Comparison of ENCODE assay signal across 8 cellular contexts in the genomic region with DNA sequence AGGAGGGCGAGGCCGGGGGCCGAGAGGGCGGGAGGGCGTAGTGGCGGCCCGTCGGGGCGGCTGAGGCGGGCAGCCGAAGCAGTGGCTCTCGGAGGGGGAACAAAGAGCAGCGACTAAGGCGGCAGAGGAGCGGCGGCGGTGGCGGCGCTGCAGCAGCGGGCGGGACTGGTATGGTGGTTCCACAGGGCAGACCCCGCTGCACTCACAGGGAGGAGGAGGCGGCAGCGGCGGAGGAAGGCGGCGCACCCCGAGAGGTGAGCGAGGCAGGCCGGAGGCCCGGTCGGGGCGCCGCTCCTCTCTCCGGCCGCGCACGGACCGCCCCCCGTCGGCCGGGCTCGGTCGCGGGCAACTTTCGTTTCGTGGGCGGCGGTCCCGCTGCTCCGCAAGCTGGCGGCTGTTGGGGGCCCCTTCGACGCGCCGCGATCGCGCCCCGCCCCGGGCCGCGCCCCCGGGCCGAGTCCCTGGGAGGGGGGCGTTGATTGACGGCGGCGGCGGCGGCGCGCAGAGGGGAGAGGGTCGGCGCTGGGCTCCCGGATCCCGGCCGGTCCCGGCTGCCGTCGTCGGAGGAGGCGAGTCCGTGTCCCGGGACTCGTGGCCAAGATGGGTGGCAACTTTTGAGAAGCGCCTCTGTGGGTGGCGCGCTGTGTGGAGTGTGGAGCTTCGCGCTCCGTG. TPM values are rescaled to one million over a fixed set of nuclear protein-coding genes. Genes with fewer than 3 reads are reported as not detected.
DNase-seq lines count a peak whose midpoint lies in the region; ATAC-seq, FAIRE-seq and TF ChIP-seq lines count a peak whose summit lies in the region.

No MANE protein-coding gene starts in this region.

- H3K27me3 ChIP-seq in PC-3 (ENCODE audit: low read length), result no peaks in the 10 kb centered on the region

- peak overlapping the region; percentile 92 for H3K27ac Mint-ChIP-seq in activated naive CD8-positive, alpha-beta T cell treated with anti-CD3 and anti-CD28 coated beads for 36 hours

- peak; percentile 4 for DNase-seq in NCI-H510A treated with DMSO at 0.1 percent for 48 hours (lab: John Stamatoyannopoulos, UW)
- no peak for DNase-seq in NCI-H510A (lab: John Stamatoyannopoulos, UW)
- no peak for DNase-seq in PC-3
- DNase-seq in activated naive CD8-positive, alpha-beta T cell treated with anti-CD3 and anti-CD28 coated beads for 36 hours, result peak; percentile 68
- peak; percentile 55 for DNase-seq in left cardiac atrium
- DNase-seq in posterior cingulate gyrus, result peak in 9 of 10 donors; percentile 23 to 88 (median 43)
- peak; percentile 45 for DNase-seq in urothelium cell line (ENCODE audit: low spot score)

- H3K27me3 Mint-ChIP-seq in activated naive CD8-positive, alpha-beta T cell treated with anti-CD3 and anti-CD28 coated beads for 36 hours, result no peaks in the 10 kb centered on the region

- ATAC-seq in HG02763 (IDR thresholded peaks at IDR 0.05; ENCODE audit: unreplicated experiment), result peak; percentile 29
- peak; percentile 19 for ATAC-seq in PC-3
- ATAC-seq in left cardiac atrium, result peak; percentile 43 to 55

- no TSS peak for BruUV-seq in PC-3 (replicated peaks; lab: Mats Ljungman, UMichigan)

- H3K27ac ChIP-seq in PC-3 (ENCODE audit: low read length), result peak overlapping the region; percentile 32; the same call in 1 of the 2 replicates

- FAIRE-seq in urothelium cell line (lab: Jason Lieb, UNC), result no peak

- CTCF ChIA-PET in PC-3 (lab: Charles Lee), result no interaction called here

- peak overlapping the region; percentile 87 for H3K4me3 ChIP-seq in PC-3 (ENCODE audit: low read length)

- H3K4me2 ChIP-seq in PC-3 (ENCODE audit: low read length), result peak overlapping the region; percentile 98

- peak overlapping the region; percentile 90 for H3K9ac ChIP-seq in PC-3 (ENCODE audit: low read length)

- peaks cover 53% of the 10 kb centered on the region for H3K79me2 ChIP-seq in PC-3 (ENCODE audit: low read length)

- peak overlapping the region; percentile 68 for H2AFZ ChIP-seq in PC-3 (ENCODE audit: low read length)

- no peaks in the 10 kb centered on the region for H3K9me2 ChIP-seq in PC-3 (replicated peaks; ENCODE audit: low read length)

- no peaks in the 10 kb centered on the region for H3K9me3 ChIP-seq in PC-3 (ENCODE audit: low read length)

- peaks cover 3% of the 10 kb centered on the region for H3K9me3 Mint-ChIP-seq in activated naive CD8-positive, alpha-beta T cell treated with anti-CD3 and anti-CD28 coated beads for 36 hours

- no peaks in the 10 kb centered on the region for H3F3A ChIP-seq in PC-3 (ENCODE audit: low read length, unreplicated experiment)

- peaks cover 22% of the 10 kb centered on the region for H3K36me3 Mint-ChIP-seq in activated naive CD8-positive, alpha-beta T cell treated with anti-CD3 and anti-CD28 coated beads for 36 hours

- POLR2A ChIA-PET in PC-3 (lab: Charles Lee; ENCODE audit: unreplicated experiment), result interaction anchor here (0.5 kb wide), 1 partner anchor 423 kb away, joined by 3 read pairs; no protein-coding TSS in a partner anchor

- H4K20me1 ChIP-seq in PC-3 (ENCODE audit: low read length), result peaks cover 19% of the 10 kb centered on the region; the same call in 1 of the 2 replicates

- peaks cover 5% of the 10 kb centered on the region; the same call in 1 of the 2 replicates for H3K36me3 ChIP-seq in PC-3 (ENCODE audit: low read depth, low read length)

- H3K4me1 ChIP-seq in PC-3 (ENCODE audit: insufficient read depth, low read length), result peaks cover 22% of the 10 kb centered on the region

- TF ChIP-seq CTCF in PC-3 (conservative IDR thresholded peaks at IDR 0.05; ENCODE audit: low read depth, low read length), result no peak

- peak overlapping the region; percentile 93 for H3K4me3 Mint-ChIP-seq in activated naive CD8-positive, alpha-beta T cell treated with anti-CD3 and anti-CD28 coated beads for 36 hours

- intact Hi-C loops in PC-3 (cut with micrococcal nuclease), result loop anchor here (10.0 kb wide), 1 partner anchor 110 kb away; no protein-coding TSS in a partner anchor
- intact Hi-C loops in left cardiac atrium (cut with DNase I), result no loop called here
- intact Hi-C loops in posterior cingulate gyrus (cut with DNase I), result no loop called here

- H3K4me1 Mint-ChIP-seq in activated naive CD8-positive, alpha-beta T cell treated with anti-CD3 and anti-CD28 coated beads for 36 hours, result peaks cover 34% of the 10 kb centered on the region

RNA-seq across cellular contexts. Expression of a gene that starts 0.5 kb away (rescaled TPM):
- total RNA-seq in PC-3 (2014; rRNA removed) (10.6 and 12.6 TPM in 2 replicates), left cardiac atrium (10 to 100 TPM; 12.0 to 15.8 TPM)
- total RNA-seq in activated naive CD8-positive, alpha-beta T cell treated with anti-CD3 and anti-CD28 coated beads for 36 hours, result 10 to 100 TPM; 35.4 to 37.5 TPM

Comparison
In these comparisons a context has a peak if more than half of its experiments do, and no peak if none do; other contexts are left out.
1. DNase-seq: peak in NCI-H510A treated with DMSO at 0.1 percent for 48 hours (single experiment), activated naive CD8-positive, alpha-beta T cell treated with anti-CD3 and anti-CD28 coated beads for 36 hours (single experiment), left cardiac atrium (single experiment), posterior cingulate gyrus (9 of 10) and urothelium cell line (single experiment); none in NCI-H510A (single experiment) and PC-3 (single experiment).
2. Peak in every context shown above with its lines, with median percentiles within 50 percentile points of each other: ATAC-seq.